8 cellular contexts compared by ENCODE assay signal in the genomic region with DNA sequence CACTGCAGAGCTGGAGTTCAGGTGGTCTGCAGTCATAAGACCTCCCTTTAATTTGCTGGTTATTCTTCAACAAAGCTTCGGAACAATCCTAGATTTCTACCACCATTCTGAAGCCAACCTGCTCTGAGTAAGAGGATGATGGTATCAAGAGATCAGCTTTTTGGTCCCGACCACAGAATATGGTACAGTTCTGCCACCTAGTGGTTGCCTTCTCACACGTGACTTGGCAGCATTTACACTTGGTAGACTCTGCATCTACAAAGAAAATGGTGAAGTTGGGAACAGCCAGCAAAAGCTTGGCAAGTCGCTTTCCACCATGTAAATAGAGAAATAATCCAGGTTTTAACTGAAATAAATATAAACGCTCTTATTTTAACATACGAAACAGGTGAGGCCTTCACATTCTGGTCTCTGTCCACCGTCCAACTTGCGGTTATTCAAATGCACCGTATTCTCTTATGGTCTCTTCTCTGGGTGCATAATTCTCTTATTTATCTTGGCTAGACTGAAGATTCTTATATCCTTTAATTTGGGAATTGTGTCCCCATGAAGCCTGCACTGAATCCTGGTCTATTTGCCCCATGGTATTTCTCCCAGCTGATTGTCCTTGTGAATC.
A peak's percentile ranks its signal among the peaks of the same experiment; 100 is the strongest.
DNase-seq lines count a peak whose midpoint lies in the region; ATAC-seq and TF ChIP-seq lines count a peak whose summit lies in the region.

No MANE protein-coding gene starts in this region.

- POLR2A ChIA-PET in HEK293 (lab: Yijun Ruan, JAX) (no interaction called here), PC-3 (lab: Charles Lee; ENCODE audit: unreplicated experiment) (no interaction called here)

- no peak overlapping the region for H3K4me3 ChIP-seq in HEK293 (ENCODE audit: low read depth, low read length)
- no peak overlapping the region for H3K4me3 ChIP-seq in LNCaP clone FGC (ENCODE audit: low read depth, low read length)
- H3K4me3 ChIP-seq in PC-3 (ENCODE audit: low read length), result no peak overlapping the region
- H3K4me3 ChIP-seq in astrocyte of the cerebellum (ENCODE audit: low read depth, low read length), result no peak overlapping the region

- H3K36me3 ChIP-seq in HEK293 (ENCODE audit: control insufficient read depth in 2 of 2, insufficient read depth in 1 of 2, low read length in 2 of 2) (no peaks in the 10 kb centered on the region), PC-3 (ENCODE audit: low read depth, low read length) (no peaks in the 10 kb centered on the region)

- TF ChIP-seq CTCF in 22Rv1 (IDR thresholded peaks at IDR 0.05) (peak; percentile 88), GM10266 (IDR thresholded peaks at IDR 0.05; ENCODE audit: control insufficient read depth, insufficient read depth, low read depth, missing control alignments) (peak; percentile 84), HEK293 (tag by site-specific recombination; IDR thresholded peaks at IDR 0.05) (peak; percentile 57; the same call in 1 of the 2 replicates), LNCaP clone FGC (IDR thresholded peaks at IDR 0.05; ENCODE audit: control insufficient read depth, extremely low read depth, insufficient read depth) (peak; percentile 88), PC-3 (conservative IDR thresholded peaks at IDR 0.05; ENCODE audit: low read depth, low read length) (peak; percentile 82), astrocyte of the cerebellum (IDR thresholded peaks at IDR 0.05; ENCODE audit: low read depth, low read length, missing control alignments) (peak; percentile 61)

- H3K9me2 ChIP-seq in PC-3 (replicated peaks; ENCODE audit: low read length), result no peaks in the 10 kb centered on the region

- H3K9ac ChIP-seq in PC-3 (ENCODE audit: low read length), result no peak overlapping the region

- intact Hi-C loops in PC-3 (cut with micrococcal nuclease), result loop anchor here (1.0 to 10.0 kb wide), 2 partner anchors 435 to 579 kb away; no protein-coding TSS in a partner anchor

- BruUV-seq in PC-3 (replicated peaks; lab: Mats Ljungman, UMichigan), result no TSS peak

- H2AFZ ChIP-seq in PC-3 (ENCODE audit: low read length), result no peak overlapping the region

- in situ Hi-C loops in astrocyte of the cerebellum (cut with HindIII; ENCODE audit: low sequenced_read_pairs), result loop anchor here (10.0 kb wide), 1 partner anchor 575 kb away; no protein-coding TSS in a partner anchor

- H4K20me1 ChIP-seq in PC-3 (ENCODE audit: low read length), result no peaks in the 10 kb centered on the region

- peaks cover 7% of the 10 kb centered on the region; the same call in 1 of the 2 replicates for H3K4me1 ChIP-seq in HEK293 (ENCODE audit: control insufficient read depth, insufficient read depth, low read length)
- H3K4me1 ChIP-seq in PC-3 (ENCODE audit: insufficient read depth, low read length), result no peaks in the 10 kb centered on the region

- H3K79me2 ChIP-seq in PC-3 (ENCODE audit: low read length), result no peaks in the 10 kb centered on the region

- ATAC-seq in PC-3, result peak; percentile 85

- no peaks in the 10 kb centered on the region for H3F3A ChIP-seq in PC-3 (ENCODE audit: low read length, unreplicated experiment)

- CTCF ChIA-PET in HEK293 (lab: Yijun Ruan, JAX), result interaction anchor here (0.5 to 3.0 kb wide), 18 partner anchors 8 to 1261 kb away, joined by 3 to 34 read pairs (median 4); no protein-coding TSS in a partner anchor
- CTCF ChIA-PET in PC-3 (lab: Charles Lee), result interaction anchor here (0.5 to 0.6 kb wide), 2 partner anchors 580 to 581 kb away, joined by 3 to 6 read pairs; no protein-coding TSS in a partner anchor

- H3K9me3 ChIP-seq in HEK293 (ENCODE audit: control insufficient read depth, insufficient read depth, low read depth, low read length), result no peaks in the 10 kb centered on the region
- H3K9me3 ChIP-seq in PC-3 (ENCODE audit: low read length), result no peaks in the 10 kb centered on the region

- DNase-seq in GM10266 (ENCODE audit: extremely low spot score), result peak; percentile 44
- peak; percentile 63 for DNase-seq in LNCaP clone FGC (ENCODE audit: low read depth)
- peak; percentile 84 for DNase-seq in PC-3
- DNase-seq in astrocyte of the cerebellum (ENCODE audit: low read depth), result peak; percentile 83
- DNase-seq in iPS-NIHi7 (ENCODE audit: extremely low spot score), result peak; percentile 79
- DNase-seq in stimulated activated CD4-positive, alpha-beta T cell treated with anti-CD3 and anti-CD28 coated beads, Interleukin-2, amount 100 ng/mL, for 24 hours, result peak; percentile 36 to 47

- H3K4me2 ChIP-seq in PC-3 (ENCODE audit: low read length), result no peak overlapping the region

- H3K27me3 ChIP-seq in PC-3 (ENCODE audit: low read length), result peaks cover 17% of the 10 kb centered on the region

- H3K27ac ChIP-seq in 22Rv1, result no peak overlapping the region
- no peak overlapping the region for H3K27ac ChIP-seq in HEK293 (ENCODE audit: extremely low read depth, low read depth, low read length)
- no peak overlapping the region for H3K27ac ChIP-seq in PC-3 (ENCODE audit: low read length)

TF ChIP-seq in HEK293, 187 proteins besides CTCF, POLR2A, EP300 and RAD21 (continues in another document):
- TF ChIP-seq ZNF292 (tag by site-specific recombination; IDR thresholded peaks at IDR 0.05; ENCODE audit: borderline replicate concordance, low read depth) (no peak), ZNF660 (tag by site-specific recombination; IDR thresholded peaks at IDR 0.05) (0 out of 2 replicates have a peak, but pooled peaks have one; percentile 55), ZNF654 (tag by site-specific recombination; IDR thresholded peaks at IDR 0.05; ENCODE audit: low read depth) (peak; percentile 89), ZNF423 (tag by site-specific recombination; IDR thresholded peaks at IDR 0.05) (no peak), ZFP3 (tag by site-specific recombination; IDR thresholded peaks at IDR 0.05; ENCODE audit: low read depth) (no peak), PRDM10 (tag by site-specific recombination; IDR thresholded peaks at IDR 0.05) (peak; percentile 32; the same call in 1 of the 2 replicates)
- TF ChIP-seq, protein P1, sequence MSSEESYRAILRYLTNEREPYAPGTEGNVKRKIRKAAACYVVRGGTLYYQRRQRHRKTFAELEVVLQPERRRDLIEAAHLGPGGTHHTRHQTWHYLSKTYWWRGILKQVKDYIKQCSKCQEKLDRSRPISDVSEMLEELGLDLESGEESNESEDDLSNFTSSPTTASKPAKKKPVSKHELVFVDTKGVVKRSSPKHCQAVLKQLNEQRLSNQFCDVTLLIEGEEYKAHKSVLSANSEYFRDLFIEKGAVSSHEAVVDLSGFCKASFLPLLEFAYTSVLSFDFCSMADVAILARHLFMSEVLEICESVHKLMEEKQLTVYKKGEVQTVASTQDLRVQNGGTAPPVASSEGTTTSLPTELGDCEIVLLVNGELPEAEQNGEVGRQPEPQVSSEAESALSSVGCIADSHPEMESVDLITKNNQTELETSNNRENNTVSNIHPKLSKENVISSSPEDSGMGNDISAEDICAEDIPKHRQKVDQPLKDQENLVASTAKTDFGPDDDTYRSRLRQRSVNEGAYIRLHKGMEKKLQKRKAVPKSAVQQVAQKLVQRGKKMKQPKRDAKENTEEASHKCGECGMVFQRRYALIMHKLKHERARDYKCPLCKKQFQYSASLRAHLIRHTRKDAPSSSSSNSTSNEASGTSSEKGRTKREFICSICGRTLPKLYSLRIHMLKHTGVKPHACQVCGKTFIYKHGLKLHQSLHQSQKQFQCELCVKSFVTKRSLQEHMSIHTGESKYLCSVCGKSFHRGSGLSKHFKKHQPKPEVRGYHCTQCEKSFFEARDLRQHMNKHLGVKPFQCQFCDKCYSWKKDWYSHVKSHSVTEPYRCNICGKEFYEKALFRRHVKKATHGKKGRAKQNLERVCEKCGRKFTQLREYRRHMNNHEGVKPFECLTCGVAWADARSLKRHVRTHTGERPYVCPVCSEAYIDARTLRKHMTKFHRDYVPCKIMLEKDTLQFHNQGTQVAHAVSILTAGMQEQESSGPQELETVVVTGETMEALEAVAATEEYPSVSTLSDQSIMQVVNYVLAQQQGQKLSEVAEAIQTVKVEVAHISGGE (tag by site-specific recombination; conservative IDR thresholded peaks at IDR 0.05; ENCODE audit: low read depth), result no peak
- TF ChIP-seq, protein P2, sequence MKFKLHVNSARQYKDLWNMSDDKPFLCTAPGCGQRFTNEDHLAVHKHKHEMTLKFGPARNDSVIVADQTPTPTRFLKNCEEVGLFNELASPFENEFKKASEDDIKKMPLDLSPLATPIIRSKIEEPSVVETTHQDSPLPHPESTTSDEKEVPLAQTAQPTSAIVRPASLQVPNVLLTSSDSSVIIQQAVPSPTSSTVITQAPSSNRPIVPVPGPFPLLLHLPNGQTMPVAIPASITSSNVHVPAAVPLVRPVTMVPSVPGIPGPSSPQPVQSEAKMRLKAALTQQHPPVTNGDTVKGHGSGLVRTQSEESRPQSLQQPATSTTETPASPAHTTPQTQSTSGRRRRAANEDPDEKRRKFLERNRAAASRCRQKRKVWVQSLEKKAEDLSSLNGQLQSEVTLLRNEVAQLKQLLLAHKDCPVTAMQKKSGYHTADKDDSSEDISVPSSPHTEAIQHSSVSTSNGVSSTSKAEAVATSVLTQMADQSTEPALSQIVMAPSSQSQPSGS (tag by site-specific recombination; IDR thresholded peaks at IDR 0.05; ENCODE audit: low read depth), result no peak
